Comparison of ENCODE assay signal across 1 cellular context in genomic region chr10:104254493-104255243, GRCh38.
A peak's percentile ranks its signal among the peaks of the same experiment; 100 is the strongest.
TF ChIP-seq lines count a peak whose summit lies in the region.

GSTO1 (plus strand) TSS chr10:104254892; CDS start chr10:104254929, 37 bp downstream.

TF ChIP-seq in HEK293, 187 proteins besides CTCF, POLR2A, EP300 and RAD21 (continued from another document):
- TF ChIP-seq ZNF707 (tag by site-specific recombination; IDR thresholded peaks at IDR 0.05) (no peak), SP3 (tag by site-specific recombination; IDR thresholded peaks at IDR 0.05) (peak; percentile 83), GLIS1 (tag by site-specific recombination; IDR thresholded peaks at IDR 0.05) (peak; percentile 67)
